ENCODE assay signal across 14 cellular contexts in genomic region chr19:10122066-10122465, GRCh38. TPM values are rescaled to one million over a fixed set of nuclear protein-coding genes. Genes with fewer than 3 reads are reported as not detected.
A peak's percentile ranks its signal among the peaks of the same experiment; 100 is the strongest.
DNase-seq lines count a peak whose midpoint lies in the region; ATAC-seq and TF ChIP-seq lines count a peak whose summit lies in the region.
"Had no signal": no experiment of that assay in that cellular context is flagged by ENCODE, and none has a peak within 500 bp of the region (broad histone marks: within the 10 kb centered on the region; RNA-seq: fewer than 3 reads in every experiment).

No MANE protein-coding gene starts in this region.

- DNase-seq in A673 (ENCODE audit: low spot score) (no peak), HCEC 1CT (peak; percentile 75), dermis microvascular lymphatic vessel endothelial cell (ENCODE audit: low read depth in 2 of 2) (peak; percentile 23 to 49), osteoblast (ENCODE audit: insufficient read length, low spot score, missing footprints) (peak; percentile 78), NCI-H345 (lab: John Stamatoyannopoulos, UW) (no peak), MV-4-11 (lab: John Stamatoyannopoulos, UW) (no peak)
- DNase-seq: activated CD4-positive, alpha-beta T cell treated with anti-CD3 and anti-CD28 coated beads for 36 hours; AML-193; NCI-H1436 treated with DMSO at 0.1 percent for 48 hours; NCI-H526 had no signal

- peaks cover 11% of the 10 kb centered on the region for H4K20me1 ChIP-seq in osteoblast (ENCODE audit: insufficient read depth, low read length)

- POLR2A ChIA-PET in A673 (lab: Charles Lee; ENCODE audit: low non-redundant PET) = interaction anchor here (0.7 kb wide), 1 partner anchor 829 kb away, joined by 6 read pairs; no protein-coding TSS in a partner anchor

- CTCF ChIA-PET in A673 (lab: Charles Lee) = no interaction called here

- intact Hi-C loops in A673 (cut with micrococcal nuclease; ENCODE audit: unreplicated experiment) = loop anchor here (5.0 kb wide), 1 partner anchor 130 kb away; the partner anchor contains the start of gene MRPL4

- H2AFZ ChIP-seq in osteoblast (ENCODE audit: low read length) = no peak overlapping the region

- peaks cover 22% of the 10 kb centered on the region for H3K79me2 ChIP-seq in osteoblast (ENCODE audit: insufficient read depth, low read length)

- H3K4me3 ChIP-seq in A673 (ENCODE audit: low read depth, low read length, poor library complexity, severe bottlenecking) = no peak overlapping the region
- H3K4me3 ChIP-seq in osteoblast (ENCODE audit: insufficient read depth, low read length) = no peak overlapping the region
- H3K4me3 ChIP-seq: GM12878 had no signal

- no peaks in the 10 kb centered on the region for H3K9me3 ChIP-seq in A673 (ENCODE audit: low read depth, low read length, poor library complexity, severe bottlenecking)
- no peaks in the 10 kb centered on the region for H3K9me3 ChIP-seq in osteoblast (ENCODE audit: low read depth, low read length)
- H3K9me3 ChIP-seq: neutrophil had no signal

- H3K27me3 ChIP-seq in A673 (replicated peaks; ENCODE audit: insufficient read depth, low read depth, low read length, poor library complexity) (no peaks in the 10 kb centered on the region), osteoblast (ENCODE audit: insufficient read depth, low read length) (no peaks in the 10 kb centered on the region)
- H3K27me3 ChIP-seq: neutrophil had no signal

- no TSS peak for BruUV-seq in A673 (replicated peaks; lab: Mats Ljungman, UMichigan)

- H3K27ac ChIP-seq in A673 (ENCODE audit: low read depth, low read length, poor library complexity, severe bottlenecking) (peak overlapping the region; percentile 0), osteoblast (ENCODE audit: low read depth, low read length) (peak overlapping the region; percentile 40)
- H3K27ac ChIP-seq: neutrophil had no signal

- H3K4me1 ChIP-seq in A673 (ENCODE audit: insufficient read depth, low read length, poor library complexity, severe bottlenecking) = peaks cover 17% of the 10 kb centered on the region
- H3K4me1 ChIP-seq in osteoblast (ENCODE audit: insufficient read depth, low read length) = peaks cover 26% of the 10 kb centered on the region

- TF ChIP-seq CTCF in A673 (conservative IDR thresholded peaks at IDR 0.05; ENCODE audit: low read depth, low read length) (no peak), osteoblast (IDR thresholded peaks at IDR 0.05; ENCODE audit: extremely low read depth, low read depth, low read length) (no peak)

- ATAC-seq in HG02623 (IDR thresholded peaks at IDR 0.05; ENCODE audit: unreplicated experiment) = no peak
- ATAC-seq in GM19455 (IDR thresholded peaks at IDR 0.05; ENCODE audit: unreplicated experiment) = no peak
- ATAC-seq: activated CD4-positive, alpha-beta T cell treated with anti-CD3 and anti-CD28 coated beads for 36 hours; GM12878 had no signal

- H3K4me2 ChIP-seq in osteoblast (ENCODE audit: insufficient read depth, low read length) = peak overlapping the region; percentile 44

- H3K36me3 ChIP-seq in A673 (ENCODE audit: insufficient read depth, low read length, poor library complexity, severe bottlenecking) (peaks cover 18% of the 10 kb centered on the region), osteoblast (ENCODE audit: insufficient read depth, low read length) (peaks cover 15% of the 10 kb centered on the region)

RNA-seq across cellular contexts. Expression of gene EIF3G, which starts 2.4 kb away (rescaled TPM):
- total RNA-seq in A673 (2021) = 260 and 266 TPM in 2 replicates
- total RNA-seq in dermis microvascular lymphatic vessel endothelial cell = 244 and 260 TPM in 2 replicates
- total RNA-seq in osteoblast = 226 and 252 TPM in 2 replicates

RNA-seq across cellular contexts. Expression of gene P2RY11, which starts 10.6 kb away (rescaled TPM):
- 32.2 and 39.4 TPM in 2 replicates for total RNA-seq in A673 (2021)
- total RNA-seq in dermis microvascular lymphatic vessel endothelial cell = 1.5 and 2.4 TPM in 2 replicates
- 2.1 and 2.2 TPM in 2 replicates for total RNA-seq in osteoblast

RNA-seq across cellular contexts. Expression of gene PPAN, which starts 15.9 kb away (rescaled TPM):
- total RNA-seq in A673 (2021) (116 and 132 TPM in 2 replicates), dermis microvascular lymphatic vessel endothelial cell (16.3 and 20.4 TPM in 2 replicates), osteoblast (19.2 and 20.9 TPM in 2 replicates)

RNA-seq across cellular contexts. Expression of gene ANGPTL6, which starts 19.6 kb away (rescaled TPM):
- not detected in 2 replicates for total RNA-seq in A673 (2021)
- 0.13 and 0.25 TPM in 2 replicates for total RNA-seq in dermis microvascular lymphatic vessel endothelial cell
- total RNA-seq in osteoblast = not detected in 2 replicates

RNA-seq across cellular contexts. Expression of gene SHFL, which starts 35.9 kb away (rescaled TPM):
- total RNA-seq in A673 (2021) (15.2 and 17.3 TPM in 2 replicates), dermis microvascular lymphatic vessel endothelial cell (14.0 and 22.5 TPM in 2 replicates), osteoblast (20.6 and 22.4 TPM in 2 replicates)

Comparison
In these comparisons a context has a peak if more than half of its experiments do, and no peak if none do; other contexts are left out.
1. DNase-seq: peak in HCEC 1CT (single experiment), dermis microvascular lymphatic vessel endothelial cell (2 of 2) and osteoblast (single experiment); none in A673 (single experiment), NCI-H345 (single experiment) and MV-4-11 (single experiment).